In the genomic region with DNA sequence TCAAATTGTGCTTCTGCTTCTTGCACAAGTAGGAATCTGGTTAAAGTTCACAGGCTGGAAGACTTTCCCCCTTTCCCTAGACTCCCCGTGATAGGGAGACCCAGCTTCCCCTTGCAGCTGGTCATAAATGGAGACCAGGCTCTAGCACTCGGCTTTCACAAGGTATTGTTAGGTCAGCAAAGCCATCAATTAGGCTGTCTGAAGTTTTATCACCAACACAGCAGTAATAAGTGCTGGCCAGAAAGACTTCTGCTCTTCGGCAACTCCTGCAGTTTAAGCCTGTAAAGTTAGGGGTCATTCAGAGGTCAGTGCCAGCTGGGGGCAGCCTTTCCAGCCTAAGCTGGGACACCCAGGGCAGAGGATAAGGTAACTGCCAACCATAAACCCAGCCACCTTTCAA, we compare ENCODE assay signal across 21 cellular contexts.
DNase-seq lines count a peak whose midpoint lies in the region; ATAC-seq and TF ChIP-seq lines count a peak whose summit lies in the region.
"Had no signal": no experiment of that assay in that cellular context is flagged by ENCODE, and none has a peak within 500 bp of the region (broad histone marks: within the 10 kb centered on the region; RNA-seq: fewer than 3 reads in every experiment).

No MANE protein-coding gene starts in this region.

- no peak overlapping the region for H2AK9ac ChIP-seq in IMR-90 (replicated peaks; ENCODE audit: low read depth, low read length, poor library complexity)

- no peak overlapping the region for H2BK20ac ChIP-seq in IMR-90 (ENCODE audit: low read depth, low read length)

- H3K4me1 ChIP-seq in IMR-90 (ENCODE audit: control insufficient read depth, insufficient read depth, low read length) (peaks cover 4% of the 10 kb centered on the region), iPS-15b (ENCODE audit: control insufficient read depth, insufficient read depth, low read length) (peaks cover 43% of the 10 kb centered on the region)
- H3K4me1 ChIP-seq: psoas muscle, tibial nerve had no signal

- no peak overlapping the region for H3K4ac ChIP-seq in IMR-90 (ENCODE audit: low read depth, low read length)

- no peak overlapping the region for H3K23ac ChIP-seq in IMR-90 (ENCODE audit: low read depth, low read length)

- no TSS peak for BruUV-seq in IMR-90 (replicated peaks; lab: Mats Ljungman, UMichigan)

- no peak overlapping the region for H3K14ac ChIP-seq in IMR-90 (replicated peaks; ENCODE audit: low read depth, low read length)

- dilution Hi-C loops in IMR-90 (cut with HindIII; ENCODE audit: low sequenced_read_pairs, unreplicated experiment) = no loop called here

- POLR2A ChIA-PET in IMR-90 (lab: Charles Lee; ENCODE audit: unreplicated experiment) = no interaction called here
- POLR2A ChIA-PET in activated CD4-positive, alpha-beta memory T cell treated with anti-CD3 and anti-CD28 coated beads, Interleukin-2, amount 10 ng/mL, durations not matched to agents 7 days and 5 days (lab: Charles Lee) = no interaction called here

- DNase-seq in IMR-90 (no peak), astrocyte of the hippocampus (ENCODE audit: low read depth, low spot score) (peak; percentile 37), retinal pigment epithelial cell (ENCODE audit: low read depth) (peak; percentile 33), anterior cingulate cortex (lab: John Stamatoyannopoulos, UW) (no peak), hepatic stellate cell (ENCODE audit: low spot score) (no peak), NCI-H2029 treated with DMSO at 0.1 percent for 48 hours (lab: John Stamatoyannopoulos, UW) (no peak)
- DNase-seq in activated CD4-positive, alpha-beta memory T cell treated with anti-CD3 and anti-CD28 coated beads, Interleukin-2, amount 10 ng/mL, durations not matched to agents 7 days and 5 days = no peak
- DNase-seq: effector memory CD4-positive, alpha-beta T cell; H7; naive B cell; NCI-H1694; NCI-H2227 treated with DMSO at 0.1 percent for 48 hours; psoas muscle; stimulated activated CD4-positive, alpha-beta T cell treated with anti-CD3 and anti-CD28 coated beads, Interleukin-15, amount 100 ng/mL, for 24 hours; stimulated activated naive B cell treated with anti-CD40 and anti-IgM and Interleukin-4, amounts not matched to agents 10 μg/mL and 1 μg/mL and 100 μg/mL, for 72 hours; T-cell had no signal

- H3K9me3 ChIP-seq in IMR-90 (ENCODE audit: control insufficient read depth, insufficient read depth, low read length) (no peaks in the 10 kb centered on the region), iPS-15b (ENCODE audit: control insufficient read depth, insufficient read depth, low read length) (no peaks in the 10 kb centered on the region)
- H3K9me3 ChIP-seq: psoas muscle, tibial nerve had no signal

- H4K5ac ChIP-seq in IMR-90 (ENCODE audit: low read depth, low read length) = no peak overlapping the region

- H2AFZ ChIP-seq in IMR-90 (replicated peaks; ENCODE audit: low read length, poor library complexity) = peak overlapping the region; percentile 16

- H3K9ac ChIP-seq in IMR-90 (ENCODE audit: low read depth, low read length) (no peak overlapping the region), iPS-15b (ENCODE audit: low read depth, low read length) (no peak overlapping the region)

- H3K4me3 ChIP-seq in IMR-90 (ENCODE audit: insufficient read depth, low read depth, low read length) (no peak overlapping the region), iPS-15b (ENCODE audit: low read depth, low read length) (peak overlapping the region; percentile 6), retinal pigment epithelial cell (ENCODE audit: low read length) (no peak overlapping the region)
- H3K4me3 ChIP-seq: psoas muscle, tibial nerve had no signal

- H3K27me3 Mint-ChIP-seq in activated CD4-positive, alpha-beta memory T cell treated with anti-CD3 and anti-CD28 coated beads, Interleukin-2, amount 10 ng/mL, durations not matched to agents 7 days and 5 days = no peaks in the 10 kb centered on the region

- CTCF ChIA-PET in IMR-90 (lab: Yijun Ruan, JAX) = no interaction called here
- CTCF ChIA-PET in activated CD4-positive, alpha-beta memory T cell treated with anti-CD3 and anti-CD28 coated beads, Interleukin-2, amount 10 ng/mL, durations not matched to agents 7 days and 5 days (lab: Charles Lee) = interaction anchor here (0.6 kb wide), 1 partner anchor 205 kb away, joined by 4 read pairs; no protein-coding TSS in a partner anchor

- H4K8ac ChIP-seq in IMR-90 (ENCODE audit: low read depth in 2 of 2, low read length in 2 of 2) = no peak overlapping the region

- H2BK15ac ChIP-seq in IMR-90 (ENCODE audit: low read depth, low read length) = no peak overlapping the region

- TF ChIP-seq RAD21 in IMR-90 (IDR thresholded peaks at IDR 0.05; ENCODE audit: low read length) = no peak

- H3K9me3 Mint-ChIP-seq in activated CD4-positive, alpha-beta memory T cell treated with anti-CD3 and anti-CD28 coated beads, Interleukin-2, amount 10 ng/mL, durations not matched to agents 7 days and 5 days = no peaks in the 10 kb centered on the region
- H3K9me3 Mint-ChIP-seq: activated T-helper 17 cell treated with anti-CD3 and anti-CD28 coated beads, Interleukin-2, amount 50 U/mL, for 72 hours; central memory CD8-positive, alpha-beta T cell; naive B cell; stimulated activated naive B cell treated with anti-CD40 and anti-IgM and Interleukin-4, amounts not matched to agents 10 μg/mL and 1 μg/mL and 100 μg/mL, for 72 hours; T-cell had no signal

- H3K27ac ChIP-seq in IMR-90 (ENCODE audit: insufficient read depth, low read length) = no peak overlapping the region
- H3K27ac ChIP-seq: psoas muscle, tibial nerve had no signal

- TF ChIP-seq POLR2A in IMR-90 (IDR thresholded peaks at IDR 0.05; ENCODE audit: low read depth, low read length) = no peak

- H3K9me1 ChIP-seq in IMR-90 (ENCODE audit: insufficient read depth, low read length) = no peaks in the 10 kb centered on the region

- no peak overlapping the region for H2BK5ac ChIP-seq in IMR-90 (ENCODE audit: low read depth, low read length, poor library complexity, severe bottlenecking)

- WGBS in IMR-90 (ENCODE audit: extremely low coverage in 2 of 2, insufficient read length in 1 of 2), 2 experiments = no CpG with 5 or more reads among the region's 3 CpGs

- H2AK5ac ChIP-seq in IMR-90 (ENCODE audit: low read depth, low read length) = no peak overlapping the region

- no peak overlapping the region for H3K18ac ChIP-seq in IMR-90 (ENCODE audit: low read depth, low read length)

- no peaks in the 10 kb centered on the region for H3K4me1 Mint-ChIP-seq in activated CD4-positive, alpha-beta memory T cell treated with anti-CD3 and anti-CD28 coated beads, Interleukin-2, amount 10 ng/mL, durations not matched to agents 7 days and 5 days
- H3K4me1 Mint-ChIP-seq: activated T-helper 17 cell treated with anti-CD3 and anti-CD28 coated beads, Interleukin-2, amount 50 U/mL, for 72 hours; B cell; central memory CD8-positive, alpha-beta T cell; naive B cell; stimulated activated naive B cell treated with anti-CD40 and anti-IgM and Interleukin-4, amounts not matched to agents 10 μg/mL and 1 μg/mL and 100 μg/mL, for 72 hours; T-cell had no signal

- no peaks in the 10 kb centered on the region for H4K20me1 ChIP-seq in IMR-90 (ENCODE audit: insufficient read depth, low read length)

- TF ChIP-seq CTCF in IMR-90 (conservative IDR thresholded peaks at IDR 0.05; ENCODE audit: low read depth, low read length) = no peak
- no peak for TF ChIP-seq CTCF in retinal pigment epithelial cell (conservative IDR thresholded peaks at IDR 0.05; ENCODE audit: low read depth, low read length)

- H3K27ac Mint-ChIP-seq in activated CD4-positive, alpha-beta memory T cell treated with anti-CD3 and anti-CD28 coated beads, Interleukin-2, amount 10 ng/mL, durations not matched to agents 7 days and 5 days = no peak overlapping the region
- H3K27ac Mint-ChIP-seq: activated T-helper 17 cell treated with anti-CD3 and anti-CD28 coated beads, Interleukin-2, amount 50 U/mL, for 72 hours; B cell; naive B cell; stimulated activated naive B cell treated with anti-CD40 and anti-IgM and Interleukin-4, amounts not matched to agents 10 μg/mL and 1 μg/mL and 100 μg/mL, for 72 hours; T-cell had no signal

- H2BK120ac ChIP-seq in IMR-90 (ENCODE audit: low read depth, low read length) = no peak overlapping the region

- intact Hi-C loops in IMR-90 (cut with micrococcal nuclease) = no loop called here

- H3K36me3 ChIP-seq in IMR-90 (ENCODE audit: control insufficient read depth, insufficient read depth, low read length) = peaks cover 18% of the 10 kb centered on the region
- no peaks in the 10 kb centered on the region for H3K36me3 ChIP-seq in iPS-15b (ENCODE audit: control insufficient read depth, insufficient read depth, low read length)

- in situ Hi-C loops in IMR-90 (cut with MboI; ENCODE audit: low sequenced_read_pairs) = loop anchor here (25.0 kb wide), 1 partner anchor 990 kb away; no protein-coding TSS in a partner anchor

- no peaks in the 10 kb centered on the region for H3K27me3 ChIP-seq in IMR-90 (ENCODE audit: control insufficient read depth, insufficient read depth, low read length)
- H3K27me3 ChIP-seq in iPS-15b (ENCODE audit: control insufficient read depth, insufficient read depth, low read length) = peaks cover 17% of the 10 kb centered on the region
- H3K27me3 ChIP-seq: tibial nerve had no signal

- peaks cover 0 to 28% of the 10 kb centered on the region in 2 experiments; a peak in 3 of 4 replicates for H3K79me1 ChIP-seq in IMR-90 (ENCODE audit: low read depth in 1 of 2, low read length in 2 of 2)

- H3K56ac ChIP-seq in IMR-90 (ENCODE audit: extremely low read depth, insufficient read depth, low read length) = no peak overlapping the region

- H4K91ac ChIP-seq in IMR-90 (ENCODE audit: insufficient read depth, low read depth, low read length) = no peak overlapping the region

- H3K36me3 Mint-ChIP-seq in activated CD4-positive, alpha-beta memory T cell treated with anti-CD3 and anti-CD28 coated beads, Interleukin-2, amount 10 ng/mL, durations not matched to agents 7 days and 5 days (ENCODE audit: low read depth) = no peaks in the 10 kb centered on the region
- H3K36me3 Mint-ChIP-seq: naive B cell; stimulated activated naive B cell treated with anti-CD40 and anti-IgM and Interleukin-4, amounts not matched to agents 10 μg/mL and 1 μg/mL and 100 μg/mL, for 72 hours; T-cell had no signal

- no peak overlapping the region for H3K4me2 ChIP-seq in IMR-90 (ENCODE audit: low read depth, low read length)

- no peak overlapping the region for H3K4me3 Mint-ChIP-seq in activated CD4-positive, alpha-beta memory T cell treated with anti-CD3 and anti-CD28 coated beads, Interleukin-2, amount 10 ng/mL, durations not matched to agents 7 days and 5 days
- H3K4me3 Mint-ChIP-seq: activated T-helper 17 cell treated with anti-CD3 and anti-CD28 coated beads, Interleukin-2, amount 50 U/mL, for 72 hours; B cell; central memory CD8-positive, alpha-beta T cell; naive B cell; stimulated activated naive B cell treated with anti-CD40 and anti-IgM and Interleukin-4, amounts not matched to agents 10 μg/mL and 1 μg/mL and 100 μg/mL, for 72 hours; T-cell had no signal

- no peak for ATAC-seq in IMR-90 (ENCODE audit: low read depth)
- ATAC-seq: activated T-helper 17 cell treated with anti-CD3 and anti-CD28 coated beads, Interleukin-2, amount 50 U/mL, for 72 hours; psoas muscle; stimulated activated naive B cell treated with anti-CD40 and anti-IgM and Interleukin-4, amounts not matched to agents 10 μg/mL and 1 μg/mL and 100 μg/mL, for 72 hours; T-cell had no signal

TF ChIP-seq in IMR-90, 13 proteins besides CTCF, POLR2A, EP300 and RAD21 (continues in another document):
- TF ChIP-seq CHD1 (IDR thresholded peaks at IDR 0.05; ENCODE audit: low read depth, low read length) = no peak

Comparison
In these comparisons a context has a peak if more than half of its experiments do, and no peak if none do; other contexts are left out.
1. DNase-seq: peak in astrocyte of the hippocampus (single experiment) and retinal pigment epithelial cell (single experiment); none in IMR-90 (single experiment), anterior cingulate cortex (0 of 58), hepatic stellate cell (single experiment), activated CD4-positive, alpha-beta memory T cell treated with anti-CD3 and anti-CD28 coated beads, Interleukin-2, amount 10 ng/mL, durations not matched to agents 7 days and 5 days (single experiment) and NCI-H2029 treated with DMSO at 0.1 percent for 48 hours (single experiment).